ENCODE assay signal across 1 cellular context in genomic region chr1:61724721-61725694, GRCh38.
A peak's percentile ranks its signal among the peaks of the same experiment; 100 is the strongest.
TF ChIP-seq lines count a peak whose summit lies in the region.

Gene TM2D1, minus strand, starts transcription at chr1:61725141. Its CDS starts 21 bp downstream, at chr1:61725120.

TF ChIP-seq in K562, 482 proteins besides CTCF, POLR2A, EP300 and RAD21 (continued from another document and continues in another):
- TF ChIP-seq BRF2 (IDR thresholded peaks at IDR 0.05; ENCODE audit: borderline replicate concordance, insufficient read depth, insufficient read length) (no peak), NR2C1 (IDR thresholded peaks at IDR 0.05) (peak; percentile 33), NR2C1 (tag; IDR thresholded peaks at IDR 0.05) (peak; percentile 46), ZC3H4 (CRISPR knock-in tag; IDR thresholded peaks at IDR 0.05; ENCODE audit: borderline replicate concordance) (no peak), BACH1 (tag; IDR thresholded peaks at IDR 0.05) (no peak), MCM3 (IDR thresholded peaks at IDR 0.05) (no peak), BCLAF1 (IDR thresholded peaks at IDR 0.05; ENCODE audit: borderline replicate concordance in 1 of 2, control insufficient read depth in 1 of 2, low read depth in 2 of 2, low read length in 1 of 2) (no peak), ZNF407 (IDR thresholded peaks at IDR 0.05; ENCODE audit: low read depth) (no peak; the same call in 1 of the 2 replicates), ZNF282 (CRISPR knock-in tag; IDR thresholded peaks at IDR 0.05) (no peak), ZNF140 (CRISPR knock-in tag; IDR thresholded peaks at IDR 0.05) (no peak), PHB2 (IDR thresholded peaks at IDR 0.05; ENCODE audit: low read depth) (no peak), ZNF121 (CRISPR knock-in tag; conservative IDR thresholded peaks at IDR 0.05) (no peak), ZNF41 (CRISPR knock-in tag; conservative IDR thresholded peaks at IDR 0.05) (no peak), STAT5B (CRISPR knock-in tag; IDR thresholded peaks at IDR 0.05) (no peak), GATAD2A (IDR thresholded peaks at IDR 0.05) (0 out of 2 replicates have a peak, but pooled peaks have one; percentile 26), E2F3 (CRISPR knock-in tag; IDR thresholded peaks at IDR 0.05) (0 out of 2 replicates have a peak, but pooled peaks have one; percentile 41), SIRT6 (IDR thresholded peaks at IDR 0.05; ENCODE audit: low read depth, low read length) (no peak), HDAC6 (IDR thresholded peaks at IDR 0.05; ENCODE audit: low read depth, low read length) (no peak), TGIF2 (CRISPR knock-in tag; IDR thresholded peaks at IDR 0.05) (no peak), ZNF431 (CRISPR knock-in tag; IDR thresholded peaks at IDR 0.05) (peak; percentile 67; the same call in 1 of the 2 replicates), SMARCE1 (IDR thresholded peaks at IDR 0.05) (no peak; the same call in 1 of the 2 replicates), CREBBP (IDR thresholded peaks at IDR 0.05; ENCODE audit: low read depth, low read length) (no peak), MCM7 (IDR thresholded peaks at IDR 0.05) (no peak), JUND (IDR thresholded peaks at IDR 0.05; ENCODE audit: borderline replicate concordance, low read depth, low read length) (peak; percentile 78), JUND (tag; IDR thresholded peaks at IDR 0.05; ENCODE audit: borderline replicate concordance, low read depth, low read length) (peak; percentile 65; the same call in 2 of the 3 replicates), MTA3 (IDR thresholded peaks at IDR 0.05; ENCODE audit: borderline replicate concordance) (peak; percentile 65; the same call in 1 of the 2 replicates), NBN (IDR thresholded peaks at IDR 0.05; ENCODE audit: low read depth) (peak; percentile 68; the same call in 1 of the 2 replicates), KDM4B (IDR thresholded peaks at IDR 0.05; ENCODE audit: borderline replicate concordance in 2 of 2, low read depth in 1 of 2) (peak in 1 of 2 experiments; percentile 96; a peak in 1 of 4 replicates), FOXO4 (CRISPR knock-in tag; IDR thresholded peaks at IDR 0.05) (no peak), ZNF398 (CRISPR knock-in tag; IDR thresholded peaks at IDR 0.05) (no peak), ZNF253 (CRISPR knock-in tag; conservative IDR thresholded peaks at IDR 0.05) (no peak), HDAC3 (IDR thresholded peaks at IDR 0.05; ENCODE audit: borderline replicate concordance, partially characterized antibody) (no peak), HOXB6 (CRISPR knock-in tag; IDR thresholded peaks at IDR 0.05; ENCODE audit: borderline replicate concordance) (no peak), ZNF512 (tag; IDR thresholded peaks at IDR 0.05) (no peak), FIP1L1 (IDR thresholded peaks at IDR 0.05; ENCODE audit: low read depth, low read length, poor library complexity, severe bottlenecking) (no peak), SMAD3 (CRISPR knock-in tag; conservative IDR thresholded peaks at IDR 0.05) (0 out of 2 replicates have a peak, but pooled peaks have one; percentile 9), SAP30 (IDR thresholded peaks at IDR 0.05; ENCODE audit: borderline replicate concordance, insufficient read depth, low read depth, low read length, poor library complexity, severe bottlenecking) (peak; percentile 47), DMBX1 (CRISPR knock-in tag; IDR thresholded peaks at IDR 0.05; ENCODE audit: borderline replicate concordance) (0 out of 2 replicates have a peak, but pooled peaks have one; percentile 54), PBX2 (CRISPR knock-in tag; IDR thresholded peaks at IDR 0.05; ENCODE audit: low read depth) (no peak), PBX2 (tag; conservative IDR thresholded peaks at IDR 0.05; ENCODE audit: low read depth) (no peak)
